2 cellular contexts compared by ENCODE assay signal in the genomic region with DNA sequence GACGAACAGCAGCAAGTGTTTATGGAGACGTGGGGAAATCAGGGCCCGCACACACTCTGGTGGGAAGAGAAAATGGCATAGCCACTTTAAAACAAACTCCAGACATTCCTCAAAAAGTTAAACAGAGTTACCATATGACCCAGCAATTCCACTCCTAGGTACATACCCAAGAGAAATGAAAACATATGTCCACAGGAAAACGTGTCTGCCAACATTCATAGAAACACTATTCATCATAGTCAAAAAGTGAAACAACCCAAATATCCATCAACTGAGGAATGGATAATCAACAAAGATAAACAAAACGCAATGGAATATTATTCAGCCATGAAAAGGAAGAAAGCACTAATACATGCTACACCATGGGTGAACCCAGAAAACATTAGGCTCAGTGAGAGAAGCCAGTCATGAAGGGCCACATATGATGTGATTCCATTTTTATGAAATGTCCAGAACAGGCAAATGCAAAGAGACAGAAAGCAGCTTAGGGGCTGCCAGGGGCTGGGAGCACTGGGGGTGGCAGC.
TF ChIP-seq lines count a peak whose summit lies in the region.

No MANE protein-coding gene starts in this region.

TF ChIP-seq in A549, 52 proteins besides CTCF, POLR2A, EP300 and RAD21 (continued from another document):
- TF ChIP-seq SREBF2 (IDR thresholded peaks at IDR 0.05): no peak
- peak; percentile 47; the same call in 1 of the 2 replicates for TF ChIP-seq KDM1A (IDR thresholded peaks at IDR 0.05; ENCODE audit: low read depth)

TF ChIP-seq in K562, 482 proteins besides CTCF, POLR2A, EP300 and RAD21:
- TF ChIP-seq HCFC1 (IDR thresholded peaks at IDR 0.05; ENCODE audit: low read depth, low read length) (no peak), IRF2 (CRISPR knock-in tag; IDR thresholded peaks at IDR 0.05) (no peak), ZNF146 (CRISPR knock-in tag; IDR thresholded peaks at IDR 0.05; ENCODE audit: unreplicated experiment) (peak; percentile 81), RBM39 (optimal IDR thresholded peaks at IDR 0.05; ENCODE audit: low read depth, low read length) (no peak)
- TF ChIP-seq, protein P1, sequence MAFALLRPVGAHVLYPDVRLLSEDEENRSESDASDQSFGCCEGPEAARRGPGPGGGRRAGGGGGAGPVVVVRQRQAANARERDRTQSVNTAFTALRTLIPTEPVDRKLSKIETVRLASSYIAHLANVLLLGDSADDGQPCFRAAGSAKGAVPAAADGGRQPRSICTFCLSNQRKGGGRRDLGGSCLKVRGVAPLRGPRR (CRISPR knock-in tag; IDR thresholded peaks at IDR 0.05): no peak
